8 cellular contexts compared by ENCODE assay signal in genomic region chr17:49515196-49515770, GRCh38. TPM values are rescaled to one million over a fixed set of nuclear protein-coding genes. Genes with fewer than 3 reads are reported as not detected.
A peak's percentile ranks its signal among the peaks of the same experiment; 100 is the strongest.
DNase-seq lines count a peak whose midpoint lies in the region; ATAC-seq and TF ChIP-seq lines count a peak whose summit lies in the region.

No MANE protein-coding gene starts in this region.

- no peaks in the 10 kb centered on the region for H3K9me3 Mint-ChIP-seq in GM23338

- peak overlapping the region; percentile 66 for H3K4me2 ChIP-seq in GM23338
- H3K4me2 ChIP-seq in hepatocyte = peak overlapping the region; percentile 12

- no peaks in the 10 kb centered on the region for H4K20me1 ChIP-seq in GM23338 (replicated peaks; ENCODE audit: insufficient read depth)
- H4K20me1 ChIP-seq in hepatocyte (ENCODE audit: insufficient read depth, poor library complexity, severe bottlenecking) = no peaks in the 10 kb centered on the region

- H3K4me1 ChIP-seq in GM23338 (ENCODE audit: insufficient read depth) (peaks cover 32% of the 10 kb centered on the region), hepatocyte (ENCODE audit: insufficient read depth) (peaks cover 17% of the 10 kb centered on the region)

- TF ChIP-seq CTCF in GM23338 (conservative IDR thresholded peaks at IDR 0.05; ENCODE audit: low read depth in 2 of 2) = no peak
- TF ChIP-seq CTCF in astrocyte of the cerebellum (IDR thresholded peaks at IDR 0.05; ENCODE audit: low read depth, low read length, missing control alignments) = peak; percentile 32
- TF ChIP-seq CTCF in hepatocyte (IDR thresholded peaks at IDR 0.05; ENCODE audit: poor library complexity) = no peak

- H3K27ac ChIP-seq in GM23338 (ENCODE audit: low read depth) = peak overlapping the region; percentile 50; the same call in 1 of the 2 replicates
- H3K27ac ChIP-seq in hepatocyte = peak overlapping the region; percentile 91

- H3K36me3 Mint-ChIP-seq in GM23338 (ENCODE audit: low read depth) = no peaks in the 10 kb centered on the region; the same call in 2 of the 3 replicates

- H3K27me3 Mint-ChIP-seq in GM23338 (ENCODE audit: insufficient read depth, low read depth, poor library complexity) = peaks cover 16% of the 10 kb centered on the region

- H3K4me3 ChIP-seq in GM23338 = no peak overlapping the region
- no peak overlapping the region for H3K4me3 ChIP-seq in astrocyte of the cerebellum (ENCODE audit: low read depth, low read length)
- H3K4me3 ChIP-seq in hepatocyte = no peak overlapping the region

- peak overlapping the region; percentile 12; the same call in 1 of the 3 replicates for H3K4me3 Mint-ChIP-seq in GM23338

- H3K9me2 ChIP-seq in GM23338 (ENCODE audit: insufficient read depth) (no peaks in the 10 kb centered on the region), hepatocyte (replicated peaks; ENCODE audit: insufficient read depth) (no peaks in the 10 kb centered on the region)

- intact Hi-C loops in sciatic nerve (cut with DNase I) = no loop called here

- no peaks in the 10 kb centered on the region for H3K9me3 ChIP-seq in hepatocyte (ENCODE audit: low read depth)

- peaks cover 48% of the 10 kb centered on the region for H3K4me1 Mint-ChIP-seq in GM23338

- DNase-seq in GM04503 (ENCODE audit: low read depth) = peak; percentile 98
- peak; percentile 83 for DNase-seq in GM23338 (ENCODE audit: low spot score)
- DNase-seq in LoVo (ENCODE audit: low spot score) = peak; percentile 44
- peak; percentile 98 for DNase-seq in astrocyte of the cerebellum (ENCODE audit: low read depth)
- DNase-seq in hepatocyte (ENCODE audit: low spot score) = peak; percentile 83
- peak; percentile 92 for DNase-seq in sciatic nerve (ENCODE audit: low spot score)
- DNase-seq in NCI-H1436 (lab: John Stamatoyannopoulos, UW) = no peak
- no peak for DNase-seq in activated CD4-positive, alpha-beta T cell treated with anti-CD3 and anti-CD28 coated beads for 1 hour

- H3K36me3 ChIP-seq in GM23338 (ENCODE audit: insufficient read depth) = no peaks in the 10 kb centered on the region
- no peaks in the 10 kb centered on the region for H3K36me3 ChIP-seq in hepatocyte (replicated peaks; ENCODE audit: insufficient read depth, low read depth)

- H3K79me2 ChIP-seq in GM23338 (replicated peaks; ENCODE audit: insufficient read depth) (no peaks in the 10 kb centered on the region), hepatocyte (no peaks in the 10 kb centered on the region)

- in situ Hi-C loops in astrocyte of the cerebellum (cut with HindIII; ENCODE audit: low sequenced_read_pairs) = loop anchor here (25.0 kb wide), 1 partner anchor 472 kb away; the partner anchor contains the start of gene DLX3

- ATAC-seq in GM23338 = peak; percentile 89
- peak; percentile 94 for ATAC-seq in sciatic nerve

- H2AFZ ChIP-seq in GM23338 = peak overlapping the region; percentile 80
- H2AFZ ChIP-seq in hepatocyte = peak overlapping the region; percentile 29

- 33% methylated on average over 8 of the region's 8 CpGs for WGBS in hepatocyte (ENCODE audit: low lambda C conversion rate, missing lambda C conversion rate)

- H3K27me3 ChIP-seq in GM23338 (ENCODE audit: insufficient read depth) (no peaks in the 10 kb centered on the region), hepatocyte (no peaks in the 10 kb centered on the region)

- H3F3A ChIP-seq in GM23338 (replicated peaks; ENCODE audit: low read depth) = 0 out of 2 replicates have a peak, but pooled peaks cover 8% of the 10 kb centered on the region

- peak overlapping the region; percentile 21; the same call in 1 of the 2 replicates for H3K27ac Mint-ChIP-seq in GM23338

TF ChIP-seq in GM23338, 12 proteins besides CTCF, POLR2A, EP300 and RAD21 (continues in another document):
- no peak for TF ChIP-seq CREB1 (CRISPR knock-in tag; IDR thresholded peaks at IDR 0.05; ENCODE audit: low read depth)
- TF ChIP-seq JUNB (IDR thresholded peaks at IDR 0.05; ENCODE audit: unreplicated experiment) = no peak
- TF ChIP-seq, protein P1, sequence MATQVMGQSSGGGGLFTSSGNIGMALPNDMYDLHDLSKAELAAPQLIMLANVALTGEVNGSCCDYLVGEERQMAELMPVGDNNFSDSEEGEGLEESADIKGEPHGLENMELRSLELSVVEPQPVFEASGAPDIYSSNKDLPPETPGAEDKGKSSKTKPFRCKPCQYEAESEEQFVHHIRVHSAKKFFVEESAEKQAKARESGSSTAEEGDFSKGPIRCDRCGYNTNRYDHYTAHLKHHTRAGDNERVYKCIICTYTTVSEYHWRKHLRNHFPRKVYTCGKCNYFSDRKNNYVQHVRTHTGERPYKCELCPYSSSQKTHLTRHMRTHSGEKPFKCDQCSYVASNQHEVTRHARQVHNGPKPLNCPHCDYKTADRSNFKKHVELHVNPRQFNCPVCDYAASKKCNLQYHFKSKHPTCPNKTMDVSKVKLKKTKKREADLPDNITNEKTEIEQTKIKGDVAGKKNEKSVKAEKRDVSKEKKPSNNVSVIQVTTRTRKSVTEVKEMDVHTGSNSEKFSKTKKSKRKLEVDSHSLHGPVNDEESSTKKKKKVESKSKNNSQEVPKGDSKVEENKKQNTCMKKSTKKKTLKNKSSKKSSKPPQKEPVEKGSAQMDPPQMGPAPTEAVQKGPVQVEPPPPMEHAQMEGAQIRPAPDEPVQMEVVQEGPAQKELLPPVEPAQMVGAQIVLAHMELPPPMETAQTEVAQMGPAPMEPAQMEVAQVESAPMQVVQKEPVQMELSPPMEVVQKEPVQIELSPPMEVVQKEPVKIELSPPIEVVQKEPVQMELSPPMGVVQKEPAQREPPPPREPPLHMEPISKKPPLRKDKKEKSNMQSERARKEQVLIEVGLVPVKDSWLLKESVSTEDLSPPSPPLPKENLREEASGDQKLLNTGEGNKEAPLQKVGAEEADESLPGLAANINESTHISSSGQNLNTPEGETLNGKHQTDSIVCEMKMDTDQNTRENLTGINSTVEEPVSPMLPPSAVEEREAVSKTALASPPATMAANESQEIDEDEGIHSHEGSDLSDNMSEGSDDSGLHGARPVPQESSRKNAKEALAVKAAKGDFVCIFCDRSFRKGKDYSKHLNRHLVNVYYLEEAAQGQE (IDR thresholded peaks at IDR 0.05; ENCODE audit: unreplicated experiment) = no peak
- no peak for TF ChIP-seq STAT1 (IDR thresholded peaks at IDR 0.05; ENCODE audit: unreplicated experiment)
- TF ChIP-seq EZH2 (IDR thresholded peaks at IDR 0.05; ENCODE audit: low read depth, unreplicated experiment) = no peak
- TF ChIP-seq, protein P2, sequence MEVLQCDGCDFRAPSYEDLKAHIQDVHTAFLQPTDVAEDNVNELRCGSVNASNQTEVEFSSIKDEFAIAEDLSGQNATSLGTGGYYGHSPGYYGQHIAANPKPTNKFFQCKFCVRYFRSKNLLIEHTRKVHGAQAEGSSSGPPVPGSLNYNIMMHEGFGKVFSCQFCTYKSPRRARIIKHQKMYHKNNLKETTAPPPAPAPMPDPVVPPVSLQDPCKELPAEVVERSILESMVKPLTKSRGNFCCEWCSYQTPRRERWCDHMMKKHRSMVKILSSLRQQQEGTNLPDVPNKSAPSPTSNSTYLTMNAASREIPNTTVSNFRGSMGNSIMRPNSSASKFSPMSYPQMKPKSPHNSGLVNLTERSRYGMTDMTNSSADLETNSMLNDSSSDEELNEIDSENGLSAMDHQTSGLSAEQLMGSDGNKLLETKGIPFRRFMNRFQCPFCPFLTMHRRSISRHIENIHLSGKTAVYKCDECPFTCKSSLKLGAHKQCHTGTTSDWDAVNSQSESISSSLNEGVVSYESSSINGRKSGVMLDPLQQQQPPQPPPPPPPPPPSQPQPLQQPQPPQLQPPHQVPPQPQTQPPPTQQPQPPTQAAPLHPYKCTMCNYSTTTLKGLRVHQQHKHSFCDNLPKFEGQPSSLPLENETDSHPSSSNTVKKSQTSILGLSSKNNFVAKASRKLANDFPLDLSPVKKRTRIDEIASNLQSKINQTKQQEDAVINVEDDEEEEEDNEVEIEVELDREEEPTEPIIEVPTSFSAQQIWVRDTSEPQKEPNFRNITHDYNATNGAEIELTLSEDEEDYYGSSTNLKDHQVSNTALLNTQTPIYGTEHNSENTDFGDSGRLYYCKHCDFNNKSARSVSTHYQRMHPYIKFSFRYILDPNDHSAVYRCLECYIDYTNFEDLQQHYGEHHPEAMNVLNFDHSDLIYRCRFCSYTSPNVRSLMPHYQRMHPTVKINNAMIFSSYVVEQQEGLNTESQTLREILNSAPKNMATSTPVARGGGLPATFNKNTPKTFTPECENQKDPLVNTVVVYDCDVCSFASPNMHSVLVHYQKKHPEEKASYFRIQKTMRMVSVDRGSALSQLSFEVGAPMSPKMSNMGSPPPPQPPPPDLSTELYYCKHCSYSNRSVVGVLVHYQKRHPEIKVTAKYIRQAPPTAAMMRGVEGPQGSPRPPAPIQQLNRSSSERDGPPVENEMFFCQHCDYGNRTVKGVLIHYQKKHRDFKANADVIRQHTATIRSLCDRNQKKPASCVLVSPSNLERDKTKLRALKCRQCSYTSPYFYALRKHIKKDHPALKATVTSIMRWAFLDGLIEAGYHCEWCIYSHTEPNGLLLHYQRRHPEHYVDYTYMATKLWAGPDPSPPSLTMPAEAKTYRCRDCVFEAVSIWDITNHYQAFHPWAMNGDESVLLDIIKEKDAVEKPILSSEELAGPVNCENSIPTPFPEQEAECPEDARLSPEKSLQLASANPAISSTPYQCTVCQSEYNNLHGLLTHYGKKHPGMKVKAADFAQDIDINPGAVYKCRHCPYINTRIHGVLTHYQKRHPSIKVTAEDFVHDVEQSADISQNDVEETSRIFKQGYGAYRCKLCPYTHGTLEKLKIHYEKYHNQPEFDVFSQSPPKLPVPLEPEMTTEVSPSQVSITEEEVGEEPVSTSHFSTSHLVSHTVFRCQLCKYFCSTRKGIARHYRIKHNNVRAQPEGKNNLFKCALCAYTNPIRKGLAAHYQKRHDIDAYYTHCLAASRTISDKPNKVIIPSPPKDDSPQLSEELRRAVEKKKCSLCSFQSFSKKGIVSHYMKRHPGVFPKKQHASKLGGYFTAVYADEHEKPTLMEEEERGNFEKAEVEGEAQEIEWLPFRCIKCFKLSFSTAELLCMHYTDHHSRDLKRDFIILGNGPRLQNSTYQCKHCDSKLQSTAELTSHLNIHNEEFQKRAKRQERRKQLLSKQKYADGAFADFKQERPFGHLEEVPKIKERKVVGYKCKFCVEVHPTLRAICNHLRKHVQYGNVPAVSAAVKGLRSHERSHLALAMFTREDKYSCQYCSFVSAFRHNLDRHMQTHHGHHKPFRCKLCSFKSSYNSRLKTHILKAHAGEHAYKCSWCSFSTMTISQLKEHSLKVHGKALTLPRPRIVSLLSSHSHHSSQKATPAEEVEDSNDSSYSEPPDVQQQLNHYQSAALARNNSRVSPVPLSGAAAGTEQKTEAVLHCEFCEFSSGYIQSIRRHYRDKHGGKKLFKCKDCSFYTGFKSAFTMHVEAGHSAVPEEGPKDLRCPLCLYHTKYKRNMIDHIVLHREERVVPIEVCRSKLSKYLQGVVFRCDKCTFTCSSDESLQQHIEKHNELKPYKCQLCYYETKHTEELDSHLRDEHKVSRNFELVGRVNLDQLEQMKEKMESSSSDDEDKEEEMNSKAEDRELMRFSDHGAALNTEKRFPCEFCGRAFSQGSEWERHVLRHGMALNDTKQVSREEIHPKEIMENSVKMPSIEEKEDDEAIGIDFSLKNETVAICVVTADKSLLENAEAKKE (CRISPR knock-in tag; IDR thresholded peaks at IDR 0.05) = no peak

RNA-seq across cellular contexts. Expression of gene NGFR, which starts 20.2 kb away (rescaled TPM):
- total RNA-seq in GM23338 (2014; rRNA removed; shearing (Covaris generic)) = 6.8 and 6.9 TPM in 2 replicates
- 2.3 and 2.8 TPM in 2 replicates for polyA plus RNA-seq in GM23338 (2016; fragmentation: Nextera tagmentation; extraction: Ambion mirVana)
- total RNA-seq in hepatocyte = 2.4 and 3.6 TPM in 2 replicates
- polyA plus RNA-seq in hepatocyte = 5.5 and 5.6 TPM in 2 replicates
- 291 TPM for total RNA-seq in sciatic nerve

Comparison
In these comparisons a context has a peak if more than half of its experiments do, and no peak if none do; other contexts are left out.
1. DNase-seq: peak in GM04503 (single experiment), GM23338 (single experiment), LoVo (single experiment), astrocyte of the cerebellum (single experiment), hepatocyte (single experiment) and sciatic nerve (single experiment); none in NCI-H1436 (single experiment) and activated CD4-positive, alpha-beta T cell treated with anti-CD3 and anti-CD28 coated beads for 1 hour (single experiment).
2. RNA of gene NGFR, which starts 20.2 kb away (total RNA-seq): 291 TPM in sciatic nerve (single experiment); 6.8 to 6.9 TPM in GM23338 and 2.4 to 3.6 TPM in hepatocyte; every median in the first group is over 10 times any median in the second.